Comparison of ENCODE assay signal across 8 cellular contexts in genomic region chr19:53879145-53880037, GRCh38. TPM values are rescaled to one million over a fixed set of nuclear protein-coding genes. Genes with fewer than 3 reads are reported as not detected.
DNase-seq lines count a peak whose midpoint lies in the region; ATAC-seq lines count a peak whose summit lies in the region.

No MANE protein-coding gene starts in this region.

- H3K79me2 ChIP-seq in ACC112 (ENCODE audit: control insufficient read depth, insufficient read depth, low read length, unreplicated experiment) = no peaks in the 10 kb centered on the region

- H3K36me3 ChIP-seq in ACC112 (ENCODE audit: insufficient read depth, low read length) = no peaks in the 10 kb centered on the region

- H3K4me3 ChIP-seq in ACC112 (ENCODE audit: low read depth, low read length) = peak overlapping the region; percentile 81

- DNase-seq in OCI-M2 (lab: John Stamatoyannopoulos, UW; ENCODE audit: unreplicated experiment) (peak; percentile 86), activated T-helper 1 cell treated with Interleukin-2 at 50 U/mL for 16 hours (ENCODE audit: low read depth) (peak; percentile 69), fibroblast of gingiva (ENCODE audit: low read depth) (peak; percentile 90), myocyte (ENCODE audit: low read depth) (peak; percentile 95)
- DNase-seq in stimulated activated CD8-positive, alpha-beta memory T cell treated with anti-CD3 and anti-CD28 coated beads, Interleukin-4, amount 100 ng/mL, for 48 hours = peak; percentile 90

- peak overlapping the region; percentile 91 for H2AFZ ChIP-seq in ACC112 (ENCODE audit: low read length, unreplicated experiment)

- ATAC-seq in GM18873 (IDR thresholded peaks at IDR 0.05; ENCODE audit: low FRiP score, unreplicated experiment) = peak; percentile 56
- peak; percentile 92 for ATAC-seq in HG03432 (IDR thresholded peaks at IDR 0.05; ENCODE audit: unreplicated experiment)

- peaks cover 36% of the 10 kb centered on the region for H3K27me3 ChIP-seq in ACC112 (ENCODE audit: insufficient read depth, low read length)

- no peak overlapping the region for H3K27ac ChIP-seq in ACC112 (ENCODE audit: low read depth, low read length)

- no peaks in the 10 kb centered on the region for H3K4me1 ChIP-seq in ACC112 (ENCODE audit: control insufficient read depth, insufficient read depth, low read length, unreplicated experiment)

RNA-seq across cellular contexts. Expression of gene PRKCG, which starts 2.6 kb away (rescaled TPM):
- not detected in 2 replicates for total RNA-seq in myocyte
- polyA plus RNA-seq in myocyte (2012) = 0.03 TPM

RNA-seq across cellular contexts. Expression of gene MYADM, which starts 11.7 kb away (rescaled TPM):
- total RNA-seq in myocyte = 43.9 and 78.9 TPM in 2 replicates
- 103 TPM for polyA plus RNA-seq in myocyte (2012)

RNA-seq across cellular contexts. Expression of gene CACNG7, which starts 29.7 kb away (rescaled TPM):
- not detected in 2 replicates for total RNA-seq in myocyte
- polyA plus RNA-seq in myocyte (2012) = not detected

RNA-seq across cellular contexts. Expression of gene NLRP12, which starts 55.3 kb away (rescaled TPM):
- not detected in 2 replicates for total RNA-seq in myocyte
- polyA plus RNA-seq in myocyte (2012) = not detected
